10 cellular contexts compared by ENCODE assay signal in genomic region chr11:72725731-72726042, GRCh38. TPM values are rescaled to one million over a fixed set of nuclear protein-coding genes. Genes with fewer than 3 reads are reported as not detected.
DNase-seq lines count a peak whose midpoint lies in the region; ATAC-seq, FAIRE-seq and TF ChIP-seq lines count a peak whose summit lies in the region.
"Had no signal": no experiment of that assay in that cellular context is flagged by ENCODE, and none has a peak within 500 bp of the region (broad histone marks: within the 10 kb centered on the region; RNA-seq: fewer than 3 reads in every experiment).

No MANE protein-coding gene starts in this region.

- WGBS in A549 (ENCODE audit: missing lambda C conversion rate) = 71% methylated on average over 4 of the region's 4 CpGs

- peaks cover 6% of the 10 kb centered on the region for H3K27me3 Mint-ChIP-seq in CD4-positive, CD25-positive, alpha-beta regulatory T cell
- no peaks in the 10 kb centered on the region for H3K27me3 Mint-ChIP-seq in activated CD8-positive, alpha-beta T cell treated with anti-CD3 and anti-CD28 coated beads, Interleukin-2, amount 10 ng/mL, durations not matched to agents 7 days and 5 days (ENCODE audit: low read depth)
- no peaks in the 10 kb centered on the region for H3K27me3 Mint-ChIP-seq in naive B cell
- no peaks in the 10 kb centered on the region for H3K27me3 Mint-ChIP-seq in MCF 10A (ENCODE audit: insufficient read depth, unreplicated experiment)

- intact Hi-C loops in MCF 10A (cut with micrococcal nuclease) = loop anchor here (1.0 to 10.0 kb wide), 5 partner anchors 68 to 519 kb away; no protein-coding TSS in a partner anchor

- POLR2A ChIA-PET in A549 (lab: Yijun Ruan, JAX) = interaction anchor here (0.9 to 1.1 kb wide), 5 partner anchors 67 to 581 kb away, joined by 4 to 10 read pairs (median 8); partner anchors contain the start of genes FCHSD2 and STARD10
- POLR2A ChIA-PET in activated CD8-positive, alpha-beta T cell treated with anti-CD3 and anti-CD28 coated beads, Interleukin-2, amount 10 ng/mL, durations not matched to agents 7 days and 5 days (lab: Charles Lee) = interaction anchor here (0.6 to 2.5 kb wide), 6 partner anchors 11 to 120 kb away, joined by 3 to 13 read pairs (median 6); no protein-coding TSS in a partner anchor
- POLR2A ChIA-PET in MCF 10A (lab: Yijun Ruan, JAX) = interaction anchor here (0.6 to 5.4 kb wide), 7 partner anchors 8 to 537 kb away, joined by 3 to 57 read pairs (median 3); partner anchors contain the start of gene STARD10

- no peak overlapping the region for H3K4me3 ChIP-seq in A549
- no peak overlapping the region for H3K4me3 ChIP-seq in CD4-positive, CD25-positive, alpha-beta regulatory T cell (ENCODE audit: low read depth, low read length)

- no peak for TF ChIP-seq EP300 in A549 (IDR thresholded peaks at IDR 0.05)

- TF ChIP-seq CTCF in A549 (IDR thresholded peaks at IDR 0.05) (no peak), MCF 10A (IDR thresholded peaks at IDR 0.05; ENCODE audit: unreplicated experiment) (no peak)

- H3K4me1 ChIP-seq in A549 = peaks cover 29% of the 10 kb centered on the region
- peaks cover 36% of the 10 kb centered on the region for H3K4me1 ChIP-seq in CD4-positive, CD25-positive, alpha-beta regulatory T cell (ENCODE audit: control insufficient read depth, insufficient read depth, low read length, poor library complexity, severe bottlenecking)

- no peak overlapping the region for H3K4me2 ChIP-seq in A549

- peak overlapping the region; percentile 77 to 92 (median 90) for H3K27ac Mint-ChIP-seq in CD4-positive, CD25-positive, alpha-beta regulatory T cell
- H3K27ac Mint-ChIP-seq in activated CD8-positive, alpha-beta T cell treated with anti-CD3 and anti-CD28 coated beads, Interleukin-2, amount 10 ng/mL, durations not matched to agents 7 days and 5 days = peak overlapping the region; percentile 80
- H3K27ac Mint-ChIP-seq in naive B cell (peak overlapping the region; percentile 85 to 97 (median 94)), MCF 10A (ENCODE audit: low read depth, unreplicated experiment) (no peak overlapping the region)

- no peak for DNase-seq in A549 (ENCODE audit: low read depth in 1 of 2, low spot score in 1 of 2)
- no peak for DNase-seq in CD4-positive, CD25-positive, alpha-beta regulatory T cell
- DNase-seq in activated CD8-positive, alpha-beta T cell treated with anti-CD3 and anti-CD28 coated beads, Interleukin-2, amount 10 ng/mL, durations not matched to agents 7 days and 5 days = no peak
- DNase-seq in naive B cell = no peak
- no peak for DNase-seq in MCF 10A (ENCODE audit: unreplicated experiment)
- no peak for DNase-seq in NCI-H510A (lab: John Stamatoyannopoulos, UW)
- no peak for DNase-seq in activated gamma-delta T cell (lab: John Stamatoyannopoulos, UW)
- no peak for DNase-seq in GOT3 (lab: John Stamatoyannopoulos, UW)

- peaks cover 13 to 72% (median 32%) of the 10 kb centered on the region in 4 donors for H3K4me1 Mint-ChIP-seq in CD4-positive, CD25-positive, alpha-beta regulatory T cell
- peaks cover 35% of the 10 kb centered on the region for H3K4me1 Mint-ChIP-seq in activated CD8-positive, alpha-beta T cell treated with anti-CD3 and anti-CD28 coated beads, Interleukin-2, amount 10 ng/mL, durations not matched to agents 7 days and 5 days (ENCODE audit: low read depth)
- H3K4me1 Mint-ChIP-seq in naive B cell (peaks cover 62 to 86% (median 69%) of the 10 kb centered on the region in 3 donors), MCF 10A (ENCODE audit: insufficient read depth, unreplicated experiment) (peaks cover 9% of the 10 kb centered on the region)

- H3K4me3 Mint-ChIP-seq in CD4-positive, CD25-positive, alpha-beta regulatory T cell = peak overlapping the region in 1 of 4 donors; percentile 63
- H3K4me3 Mint-ChIP-seq in activated CD8-positive, alpha-beta T cell treated with anti-CD3 and anti-CD28 coated beads, Interleukin-2, amount 10 ng/mL, durations not matched to agents 7 days and 5 days = no peak overlapping the region
- H3K4me3 Mint-ChIP-seq in naive B cell = peak overlapping the region in 4 of 8 donors; percentile 47 to 85 (median 62)
- H3K4me3 Mint-ChIP-seq in MCF 10A (ENCODE audit: unreplicated experiment) = no peak overlapping the region

- no peak for FAIRE-seq in A549 (lab: Jason Lieb, UNC)

- CTCF ChIA-PET in A549 (lab: Yijun Ruan, JAX) = interaction anchor here (0.6 to 7.1 kb wide), 70 partner anchors 9 to 625 kb away, joined by 3 to 162 read pairs (median 6); partner anchors contain the start of genes ARAP1, ATG16L2, FCHSD2 and STARD10
- CTCF ChIA-PET in activated CD8-positive, alpha-beta T cell treated with anti-CD3 and anti-CD28 coated beads, Interleukin-2, amount 10 ng/mL, durations not matched to agents 7 days and 5 days (lab: Charles Lee) = interaction anchor here (0.6 to 12.2 kb wide), 44 partner anchors 9 to 564 kb away, joined by 3 to 202 read pairs (median 5); partner anchors contain the start of genes ATG16L2 and STARD10
- CTCF ChIA-PET in MCF 10A (lab: Yijun Ruan, JAX) = interaction anchor here (0.6 to 7.5 kb wide), 32 partner anchors 10 to 1816 kb away, joined by 3 to 85 read pairs (median 4); partner anchors contain the start of gene STARD10

- H3K27ac ChIP-seq in A549 = peak overlapping the region in 1 of 2 experiments; percentile 63; a peak in 2 of 6 replicates
- H3K27ac ChIP-seq in CD4-positive, CD25-positive, alpha-beta regulatory T cell (ENCODE audit: insufficient read depth, low read length, poor library complexity, severe bottlenecking) = no peak overlapping the region
- H3K27ac ChIP-seq: brain microvascular endothelial cell, WERI-Rb-1 had no signal

- no peak for TF ChIP-seq POLR2A in A549 (IDR thresholded peaks at IDR 0.05; ENCODE audit: low read length)

- ATAC-seq in A549 (no peak), naive B cell (ENCODE audit: low read depth in 2 of 2) (no peak)
- ATAC-seq in CD4-positive, CD25-positive, alpha-beta regulatory T cell (ENCODE audit: low read depth in 2 of 2) = no peak
- ATAC-seq in activated CD8-positive, alpha-beta T cell treated with anti-CD3 and anti-CD28 coated beads, Interleukin-2, amount 10 ng/mL, durations not matched to agents 7 days and 5 days = no peak

- H3K36me3 Mint-ChIP-seq in CD4-positive, CD25-positive, alpha-beta regulatory T cell = peaks cover 12% of the 10 kb centered on the region
- H3K36me3 Mint-ChIP-seq in activated CD8-positive, alpha-beta T cell treated with anti-CD3 and anti-CD28 coated beads, Interleukin-2, amount 10 ng/mL, durations not matched to agents 7 days and 5 days (ENCODE audit: low read depth) = peaks cover 9% of the 10 kb centered on the region
- H3K36me3 Mint-ChIP-seq in naive B cell (peaks cover 2 to 12% of the 10 kb centered on the region in 2 donors), MCF 10A (ENCODE audit: insufficient read depth, unreplicated experiment) (no peaks in the 10 kb centered on the region)

- no TSS peak for BruUV-seq in MCF 10A (replicated peaks; lab: Mats Ljungman, UMichigan)

- H3K9me3 Mint-ChIP-seq in CD4-positive, CD25-positive, alpha-beta regulatory T cell = peaks cover 0 to 1% (median 0%) of the 10 kb centered on the region in 7 donors
- H3K9me3 Mint-ChIP-seq in activated CD8-positive, alpha-beta T cell treated with anti-CD3 and anti-CD28 coated beads, Interleukin-2, amount 10 ng/mL, durations not matched to agents 7 days and 5 days (ENCODE audit: insufficient read depth) = no peaks in the 10 kb centered on the region
- H3K9me3 Mint-ChIP-seq in naive B cell (no peaks in the 10 kb centered on the region), MCF 10A (ENCODE audit: unreplicated experiment) (no peaks in the 10 kb centered on the region)

- TF ChIP-seq RAD21 in A549 (conservative IDR thresholded peaks at IDR 0.05 in 1 of 2, IDR thresholded peaks at IDR 0.05 in 1 of 2) = no peak

- no peaks in the 10 kb centered on the region for H3K27me3 ChIP-seq in CD4-positive, CD25-positive, alpha-beta regulatory T cell (ENCODE audit: control insufficient read depth, insufficient read depth, low read length)
- H3K27me3 ChIP-seq: brain microvascular endothelial cell had no signal

- H3K9me3 ChIP-seq in A549 = no peaks in the 10 kb centered on the region
- H3K9me3 ChIP-seq in CD4-positive, CD25-positive, alpha-beta regulatory T cell (ENCODE audit: control insufficient read depth in 2 of 2, low read length in 2 of 2) = no peaks in the 10 kb centered on the region

- peaks cover 7% of the 10 kb centered on the region for H3K36me3 ChIP-seq in CD4-positive, CD25-positive, alpha-beta regulatory T cell (ENCODE audit: control insufficient read depth, insufficient read depth, low read length)
- H3K36me3 ChIP-seq: brain microvascular endothelial cell had no signal

TF ChIP-seq in A549, 52 proteins besides CTCF, POLR2A, EP300 and RAD21 (continues in another document):
- peak; percentile 63 for TF ChIP-seq ZFP36 (IDR thresholded peaks at IDR 0.05; ENCODE audit: borderline replicate concordance, partially characterized antibody)

RNA-seq across cellular contexts. Expression of gene ARAP1, which starts 26.5 kb away (rescaled TPM):
- polyA plus RNA-seq in A549 (2011; rRNA removed) = 28.9 and 29.5 TPM in 2 replicates
- 31.6 and 32.7 TPM in 2 replicates for polyA plus RNA-seq in A549 (2012; cell fraction: cytosol; rRNA removed)
- polyA plus RNA-seq in A549 (2012; cell fraction: nucleus; rRNA removed) = 105 and 129 TPM in 2 replicates
- 26.2 to 32.8 TPM (median 30.1 TPM) in 3 replicates for polyA plus RNA-seq in A549 (2017; fragmentation: RNase III; extraction: RNeasy Plus Mini Kit Qiagen cat#74134 plus additional on column Dnase treatment)
- polyA minus RNA-seq in A549 (2011; rRNA and poly(A)+ RNA removed) = 43.3 and 61.6 TPM in 2 replicates
- 136 TPM for total RNA-seq in CD4-positive, CD25-positive, alpha-beta regulatory T cell
- 10 to 100 TPM; 24.7 to 43.7 (median 29.5) TPM for polyA plus RNA-seq in CD4-positive, CD25-positive, alpha-beta regulatory T cell
- total RNA-seq in activated CD8-positive, alpha-beta T cell treated with anti-CD3 and anti-CD28 coated beads, Interleukin-2, amount 10 ng/mL, durations not matched to agents 7 days and 5 days = 10 to 100 TPM; 84.3 to 89.6 TPM
- polyA plus RNA-seq in naive B cell (ENCODE audit: low read depth in 6 of 6) = 10 to 100 TPM in 5 of 6 donors, 1 to 10 TPM in 1; 3.3 to 30.2 (median 14.0) TPM
- 47.0 and 47.6 TPM in 2 replicates for total RNA-seq in MCF 10A (2022)

RNA-seq across cellular contexts. Expression of gene PDE2A, which starts 51.5 kb away (rescaled TPM):
- polyA plus RNA-seq in A549 (2011; rRNA removed) = 1.5 and 1.9 TPM in 2 replicates
- polyA plus RNA-seq in A549 (2012; cell fraction: cytosol; rRNA removed) = 0.37 and 0.54 TPM in 2 replicates
- 1.6 and 2.1 TPM in 2 replicates for polyA plus RNA-seq in A549 (2012; cell fraction: nucleus; rRNA removed)
- polyA plus RNA-seq in A549 (2017; fragmentation: RNase III; extraction: RNeasy Plus Mini Kit Qiagen cat#74134 plus additional on column Dnase treatment) = 0.62 to 1.4 TPM (median 0.94 TPM) in 3 replicates
- 1.7 and 2.2 TPM in 2 replicates for polyA minus RNA-seq in A549 (2011; rRNA and poly(A)+ RNA removed)
- 6.7 TPM for total RNA-seq in CD4-positive, CD25-positive, alpha-beta regulatory T cell
- not detected for polyA plus RNA-seq in CD4-positive, CD25-positive, alpha-beta regulatory T cell
- under 1 TPM; 0.26 to 0.37 TPM for total RNA-seq in activated CD8-positive, alpha-beta T cell treated with anti-CD3 and anti-CD28 coated beads, Interleukin-2, amount 10 ng/mL, durations not matched to agents 7 days and 5 days
- polyA plus RNA-seq in naive B cell (ENCODE audit: low read depth in 6 of 6) = under 1 TPM in 3 of 6 donors, not detected in 3; 0.18 to 0.44 (median 0.36) TPM
- total RNA-seq in MCF 10A (2022) = 1.9 and 3.3 TPM in 2 replicates
